Comparison of ENCODE assay signal across 22 cellular contexts in the genomic region with DNA sequence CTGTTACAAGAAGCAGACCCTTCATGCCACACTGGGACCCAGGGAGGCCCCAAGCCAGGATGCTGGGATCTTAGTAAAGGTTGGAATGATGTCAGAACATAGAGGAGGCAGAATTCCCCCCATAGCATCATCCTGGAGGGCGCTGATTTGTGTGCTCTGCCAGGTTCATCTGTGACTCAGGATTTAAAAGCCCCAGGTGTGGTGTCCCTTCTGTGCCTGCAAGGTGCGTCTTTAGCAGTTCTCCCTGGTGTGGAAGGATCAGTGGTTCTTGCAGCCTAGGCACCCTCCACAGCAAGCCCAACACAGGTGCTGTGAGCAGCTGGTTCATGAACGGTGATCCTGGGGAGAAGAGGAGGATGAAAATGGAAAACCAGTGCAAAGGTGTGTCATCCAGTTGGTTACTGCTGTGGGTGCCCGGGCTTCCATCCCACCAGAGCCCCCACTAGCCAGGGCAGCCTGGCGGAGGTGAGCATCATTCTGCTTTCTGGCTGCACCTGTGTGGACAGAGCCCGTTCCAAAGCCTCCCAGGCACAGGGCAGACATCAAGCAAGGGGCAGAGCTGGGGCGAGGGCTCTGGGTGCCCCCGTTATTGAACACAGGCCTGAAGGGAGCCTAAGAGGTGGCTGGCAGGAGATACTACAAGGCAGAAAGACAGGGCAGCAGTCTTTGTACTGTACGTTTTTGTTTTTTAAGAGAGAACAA. TPM values are rescaled to one million over a fixed set of nuclear protein-coding genes. Genes with fewer than 3 reads are reported as not detected.
DNase-seq lines count a peak whose midpoint lies in the region; ATAC-seq and TF ChIP-seq lines count a peak whose summit lies in the region.
"Had no signal": no experiment of that assay in that cellular context is flagged by ENCODE, and none has a peak within 500 bp of the region (broad histone marks: within the 10 kb centered on the region; RNA-seq: fewer than 3 reads in every experiment).

No MANE protein-coding gene starts in this region.

- H3K27me3 ChIP-seq in spleen (replicated peaks in 1 of 7), result no peaks in the 10 kb centered on the region
- H3K27me3 ChIP-seq: gastrocnemius medialis had no signal

- H3K36me3 Mint-ChIP-seq in activated naive CD8-positive, alpha-beta T cell treated with anti-CD3 and anti-CD28 coated beads for 36 hours, result peaks cover 80% of the 10 kb centered on the region

- H3K4me1 ChIP-seq in spleen, result peaks cover 22 to 100% (median 90%) of the 10 kb centered on the region in 6 donors
- H3K4me1 ChIP-seq: gastrocnemius medialis had no signal

- H3K4me1 Mint-ChIP-seq in activated naive CD8-positive, alpha-beta T cell treated with anti-CD3 and anti-CD28 coated beads for 36 hours, result peaks cover 93% of the 10 kb centered on the region
- H3K4me1 Mint-ChIP-seq: neural crest cell had no signal

- DNase-seq in activated CD8-positive, alpha-beta memory T cell treated with anti-CD3 and anti-CD28 coated beads for 24 hours, result peak; percentile 64
- DNase-seq in activated CD8-positive, alpha-beta memory T cell treated with anti-CD3 and anti-CD28 coated beads, Interleukin-2, amount 50 U/mL, for 4 hours, result no peak
- no peak for DNase-seq in activated naive CD8-positive, alpha-beta T cell treated with anti-CD3 and anti-CD28 coated beads for 36 hours
- DNase-seq in spleen (no peak), NCI-H2107 treated with DMSO at 0.1 percent for 48 hours (lab: John Stamatoyannopoulos, UW; ENCODE audit: unreplicated experiment) (no peak), left colon (no peak)
- no peak for DNase-seq in stimulated activated naive CD4-positive, alpha-beta T cell treated with Interleukin-2 at 50 U/mL for 16 hours (lab: John Stamatoyannopoulos, UW)
- DNase-seq: ACHN; amniotic stem cell; DMS79; gastrocnemius medialis; left cardiac atrium; NCI-H2107; NCI-H524; Right ventricle myocardium superior; stimulated activated CD4-positive, alpha-beta T cell treated with anti-CD3 and anti-CD28 coated beads, Interleukin-4, amount 100 ng/mL, for 24 hours had no signal

- no peaks in the 10 kb centered on the region for H3K27me3 Mint-ChIP-seq in activated naive CD8-positive, alpha-beta T cell treated with anti-CD3 and anti-CD28 coated beads for 36 hours

- no peak for ATAC-seq in left colon
- ATAC-seq: esophagus mucosa, gastrocnemius medialis, HepG2, left cardiac atrium had no signal

- peak overlapping the region; percentile 98 for H3K27ac Mint-ChIP-seq in activated naive CD8-positive, alpha-beta T cell treated with anti-CD3 and anti-CD28 coated beads for 36 hours

- H3K9me3 Mint-ChIP-seq in activated naive CD8-positive, alpha-beta T cell treated with anti-CD3 and anti-CD28 coated beads for 36 hours, result no peaks in the 10 kb centered on the region
- H3K9me3 Mint-ChIP-seq: neural crest cell had no signal

- WGBS in spleen, 5 donors, result 83 to 92% (median 88%) methylated on average over 9 of the region's 9 CpGs

- TF ChIP-seq CTCF in spleen (IDR thresholded peaks at IDR 0.05 in 8 of 11, conservative IDR thresholded peaks at IDR 0.05 in 3 of 11), result no peak

- no peak for TF ChIP-seq POLR2A in spleen (IDR thresholded peaks at IDR 0.05)

- no peak overlapping the region for H3K4me3 ChIP-seq in spleen
- H3K4me3 ChIP-seq: gastrocnemius medialis, smooth muscle cell had no signal

- no peaks in the 10 kb centered on the region for H3K9me3 ChIP-seq in KOPT-K1 (ENCODE audit: insufficient read depth, low read length, poor library complexity, severe bottlenecking)
- H3K9me3 ChIP-seq in spleen, result no peaks in the 10 kb centered on the region
- H3K9me3 ChIP-seq: gastrocnemius medialis had no signal

- H3K36me3 ChIP-seq in KOPT-K1 (ENCODE audit: insufficient read depth, low read length) (peaks cover 83% of the 10 kb centered on the region), spleen (peaks cover 0 to 78% (median 21%) of the 10 kb centered on the region in 6 donors)
- H3K36me3 ChIP-seq: gastrocnemius medialis had no signal

- intact Hi-C loops in spleen (cut with DNase I; ENCODE audit: low total_unique reads) (no loop called here), left colon (cut with DNase I, micrococcal nuclease) (loop anchor here in 1 of 2 donors (10.0 kb wide), 1 partner anchor 61 kb away; no protein-coding TSS in a partner anchor)

- H3K27ac ChIP-seq in KOPT-K1 (ENCODE audit: low read depth, low read length, poor library complexity, severe bottlenecking) (peak overlapping the region; percentile 98), spleen (peak overlapping the region; percentile 1 to 92 (median 82))
- H3K27ac ChIP-seq: C4-2B, gastrocnemius medialis had no signal

- H3K4me3 Mint-ChIP-seq in activated naive CD8-positive, alpha-beta T cell treated with anti-CD3 and anti-CD28 coated beads for 36 hours, result peak overlapping the region; percentile 67
- H3K4me3 Mint-ChIP-seq: neural crest cell had no signal

RNA-seq across cellular contexts. Expression of a gene that starts 49.5 kb away (rescaled TPM):
- 100 to 1,000 TPM; 220 to 225 TPM for total RNA-seq in activated naive CD8-positive, alpha-beta T cell treated with anti-CD3 and anti-CD28 coated beads for 36 hours
- total RNA-seq in spleen (100 to 1,000 TPM; 212 to 389 (median 260) TPM), left colon (10 to 100 TPM in 1 of 2 donors, 1 to 10 TPM in 1; 5.6 to 11.2 TPM)
- 10 to 100 TPM; 36.4 to 39.2 (median 37.9) TPM for polyA plus RNA-seq in spleen
- total RNA-seq: HepG2, smooth muscle cell had no signal
- polyA plus RNA-seq: HepG2, smooth muscle cell had no signal

Comparison
In these comparisons a context has a peak if more than half of its experiments do, and no peak if none do; other contexts are left out.
1. RNA of a gene that starts 49.5 kb away (total RNA-seq): 212 to 389 TPM in spleen and 220 to 225 TPM in activated naive CD8-positive, alpha-beta T cell treated with anti-CD3 and anti-CD28 coated beads for 36 hours; 5.6 to 11.2 TPM in left colon; every median in the first group is over 10 times any median in the second.